Comparison of ENCODE assay signal across 23 cellular contexts in the genomic region with DNA sequence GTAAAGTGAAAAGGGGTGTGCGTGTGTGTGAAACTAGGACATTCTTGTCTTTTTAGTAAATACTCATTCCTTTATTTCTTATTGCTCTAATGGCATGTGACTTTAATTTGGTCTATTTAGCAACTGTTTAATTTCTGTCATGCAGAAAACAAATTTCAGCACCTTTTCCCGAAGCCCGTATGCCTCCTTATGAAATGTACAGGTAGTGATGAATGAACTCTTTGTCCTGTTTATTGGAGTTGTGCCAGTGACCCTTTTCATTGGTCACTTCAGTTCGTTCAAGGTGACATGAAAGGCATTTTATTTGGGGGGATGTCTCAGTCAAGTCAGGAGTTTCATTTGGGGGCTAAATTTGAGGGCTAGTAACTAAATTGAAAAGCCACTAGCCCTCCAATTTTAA. TPM values are rescaled to one million over a fixed set of nuclear protein-coding genes. Genes with fewer than 3 reads are reported as not detected.
DNase-seq lines count a peak whose midpoint lies in the region; ATAC-seq and TF ChIP-seq lines count a peak whose summit lies in the region.
"Had no signal": no experiment of that assay in that cellular context is flagged by ENCODE, and none has a peak within 500 bp of the region (broad histone marks: within the 10 kb centered on the region; RNA-seq: fewer than 3 reads in every experiment).

No MANE protein-coding gene starts in this region.

- H3K36me3 ChIP-seq in body of pancreas (replicated peaks in 1 of 2; ENCODE audit: insufficient read depth in 1 of 2, low read depth in 2 of 2), result no peaks in the 10 kb centered on the region
- H3K36me3 ChIP-seq in thyroid gland, result no peaks in the 10 kb centered on the region
- H3K36me3 ChIP-seq in tibial nerve, result no peaks in the 10 kb centered on the region
- H3K36me3 ChIP-seq: Peyer's patch, SJCRH30 had no signal

- H3K4me3 Mint-ChIP-seq in activated naive CD8-positive, alpha-beta T cell treated with anti-CD3 and anti-CD28 coated beads, Interleukin-2, amount 50 U/mL, for 24 hours, result no peak overlapping the region
- H3K4me3 Mint-ChIP-seq in activated naive CD8-positive, alpha-beta T cell treated with anti-CD3 and anti-CD28 coated beads for 36 hours, result no peak overlapping the region
- no peak overlapping the region for H3K4me3 Mint-ChIP-seq in memory B cell
- H3K4me3 Mint-ChIP-seq: CD4-positive, alpha-beta memory T cell; GM23338; IgD-negative memory B cell had no signal

- H3K36me3 Mint-ChIP-seq in activated naive CD8-positive, alpha-beta T cell treated with anti-CD3 and anti-CD28 coated beads, Interleukin-2, amount 50 U/mL, for 24 hours (ENCODE audit: low read depth), result peaks cover 17% of the 10 kb centered on the region
- H3K36me3 Mint-ChIP-seq in activated naive CD8-positive, alpha-beta T cell treated with anti-CD3 and anti-CD28 coated beads for 36 hours, result peaks cover 13% of the 10 kb centered on the region
- H3K36me3 Mint-ChIP-seq in memory B cell, result peaks cover 15% of the 10 kb centered on the region

- no peaks in the 10 kb centered on the region for H3K27me3 ChIP-seq in body of pancreas
- H3K27me3 ChIP-seq in thyroid gland, result no peaks in the 10 kb centered on the region
- H3K27me3 ChIP-seq in tibial nerve, result no peaks in the 10 kb centered on the region
- H3K27me3 ChIP-seq: BLaER1 treated with 17β-estradiol and CSF1 and Interleukin-3, amounts not matched to agents 10 nM and 100 nM; Peyer's patch; SJCRH30 had no signal

- peaks cover 20% of the 10 kb centered on the region for H3K4me1 ChIP-seq in body of pancreas
- H3K4me1 ChIP-seq in thyroid gland, result peaks cover 50 to 67% of the 10 kb centered on the region in 2 donors
- H3K4me1 ChIP-seq in tibial nerve, result peaks cover 0 to 4% (median 0%) of the 10 kb centered on the region in 4 donors
- H3K4me1 ChIP-seq: Caco-2, Peyer's patch, SJCRH30 had no signal

- no peaks in the 10 kb centered on the region for H3K27me3 Mint-ChIP-seq in activated naive CD8-positive, alpha-beta T cell treated with anti-CD3 and anti-CD28 coated beads, Interleukin-2, amount 50 U/mL, for 24 hours
- H3K27me3 Mint-ChIP-seq in activated naive CD8-positive, alpha-beta T cell treated with anti-CD3 and anti-CD28 coated beads for 36 hours, result no peaks in the 10 kb centered on the region
- no peaks in the 10 kb centered on the region for H3K27me3 Mint-ChIP-seq in memory B cell
- H3K27me3 Mint-ChIP-seq: CD4-positive, alpha-beta memory T cell; IgD-negative memory B cell had no signal

- TF ChIP-seq POLR2A in body of pancreas (IDR thresholded peaks at IDR 0.05) (no peak), thyroid gland (IDR thresholded peaks at IDR 0.05) (no peak), tibial nerve (IDR thresholded peaks at IDR 0.05) (no peak)

- intact Hi-C loops in body of pancreas (cut with DNase I), result no loop called here
- intact Hi-C loops in thyroid gland (cut with DNase I), result no loop called here

- no peaks in the 10 kb centered on the region for H3K9me3 ChIP-seq in body of pancreas
- no peaks in the 10 kb centered on the region for H3K9me3 ChIP-seq in thyroid gland
- H3K9me3 ChIP-seq in tibial nerve, result no peaks in the 10 kb centered on the region
- H3K9me3 ChIP-seq: BLaER1 treated with 17β-estradiol and CSF1 and Interleukin-3, amounts not matched to agents 10 nM and 100 nM; Caco-2; Peyer's patch; SJCRH30 had no signal

- ATAC-seq in activated naive CD8-positive, alpha-beta T cell treated with anti-CD3 and anti-CD28 coated beads, Interleukin-2, amount 50 U/mL, for 24 hours, result no peak
- ATAC-seq in body of pancreas (peak; percentile 58), memory B cell (ENCODE audit: low read depth) (no peak)
- ATAC-seq: GM23338, HCT116 had no signal

- no peaks in the 10 kb centered on the region for H3K9me3 Mint-ChIP-seq in activated naive CD8-positive, alpha-beta T cell treated with anti-CD3 and anti-CD28 coated beads, Interleukin-2, amount 50 U/mL, for 24 hours
- no peaks in the 10 kb centered on the region for H3K9me3 Mint-ChIP-seq in activated naive CD8-positive, alpha-beta T cell treated with anti-CD3 and anti-CD28 coated beads for 36 hours
- H3K9me3 Mint-ChIP-seq in memory B cell, result no peaks in the 10 kb centered on the region
- H3K9me3 Mint-ChIP-seq: CD4-positive, alpha-beta memory T cell; GM23338 had no signal

- no peak overlapping the region for H3K4me3 ChIP-seq in body of pancreas
- no peak overlapping the region for H3K4me3 ChIP-seq in thyroid gland (replicated peaks in 1 of 3)
- no peak overlapping the region for H3K4me3 ChIP-seq in tibial nerve
- H3K4me3 ChIP-seq: BLaER1 treated with 17β-estradiol and CSF1 and Interleukin-3, amounts not matched to agents 10 nM and 100 nM; GM23338; Peyer's patch; SJCRH30 had no signal

- H3K27ac ChIP-seq in body of pancreas (peak overlapping the region in 3 of 4 donors; percentile 22 to 62 (median 44)), thyroid gland (peak overlapping the region; percentile 71 to 85 (median 73)), tibial nerve (no peak overlapping the region)
- H3K27ac ChIP-seq: 22Rv1; BLaER1 treated with 17β-estradiol and CSF1 and Interleukin-3, amounts not matched to agents 10 nM and 100 nM; SJCRH30 had no signal

- no peak for TF ChIP-seq EP300 in tibial nerve (IDR thresholded peaks at IDR 0.05)

- peaks cover 37% of the 10 kb centered on the region for H3K4me1 Mint-ChIP-seq in activated naive CD8-positive, alpha-beta T cell treated with anti-CD3 and anti-CD28 coated beads, Interleukin-2, amount 50 U/mL, for 24 hours
- H3K4me1 Mint-ChIP-seq in activated naive CD8-positive, alpha-beta T cell treated with anti-CD3 and anti-CD28 coated beads for 36 hours, result peaks cover 27% of the 10 kb centered on the region
- H3K4me1 Mint-ChIP-seq in memory B cell, result peaks cover 17% of the 10 kb centered on the region

- no peak for DNase-seq in activated naive CD8-positive, alpha-beta T cell treated with anti-CD3 and anti-CD28 coated beads, Interleukin-2, amount 50 U/mL, for 24 hours
- DNase-seq in activated naive CD8-positive, alpha-beta T cell treated with anti-CD3 and anti-CD28 coated beads for 36 hours, result no peak
- DNase-seq in body of pancreas (peak in 1 of 4 donors; percentile 32), memory B cell (ENCODE audit: low spot score in 2 of 2) (no peak), thyroid gland (no peak), tibial nerve (ENCODE audit: low spot score in 2 of 2) (no peak), cerebellum (ENCODE audit: low spot score) (no peak), HCEC 1CT (no peak)
- DNase-seq: ACHN; Caco-2; CD4-positive, alpha-beta memory T cell; DMS153; Karpas-422; NCI-H187; NCI-H446; NCI-H526; Peyer's patch; SJCRH30 had no signal

- TF ChIP-seq CTCF in body of pancreas (IDR thresholded peaks at IDR 0.05) (no peak), thyroid gland (IDR thresholded peaks at IDR 0.05) (no peak), tibial nerve (IDR thresholded peaks at IDR 0.05) (no peak)

- whole genome bisulfite sequencing in body of pancreas, 2 donors, result 35 to 54% methylated on average over 4 of the region's 4 CpGs
- WGBS in thyroid gland, 2 donors, result 53% methylated on average over 4 of the region's 4 CpGs
- 65 to 75% methylated on average over 4 of the region's 4 CpGs for WGBS in tibial nerve, 2 donors

- peak overlapping the region; percentile 23 for H3K27ac Mint-ChIP-seq in activated naive CD8-positive, alpha-beta T cell treated with anti-CD3 and anti-CD28 coated beads, Interleukin-2, amount 50 U/mL, for 24 hours
- no peak overlapping the region for H3K27ac Mint-ChIP-seq in activated naive CD8-positive, alpha-beta T cell treated with anti-CD3 and anti-CD28 coated beads for 36 hours
- peak overlapping the region; percentile 45 for H3K27ac Mint-ChIP-seq in memory B cell
- H3K27ac Mint-ChIP-seq: CD4-positive, alpha-beta memory T cell; GM23338 had no signal

RNA-seq across cellular contexts. Expression of a gene that starts 55.2 kb away (rescaled TPM):
- 10 to 100 TPM; 58.4 to 59.5 TPM for total RNA-seq in activated naive CD8-positive, alpha-beta T cell treated with anti-CD3 and anti-CD28 coated beads for 36 hours
- total RNA-seq in body of pancreas, result 10 to 100 TPM; 29.3 to 29.8 TPM
- 100 to 1,000 TPM; 210 to 261 (median 232) TPM for total RNA-seq in thyroid gland
- total RNA-seq in tibial nerve, result 10 to 100 TPM; 56.1 to 71.2 (median 61.9) TPM
- total RNA-seq in cerebellum, result 632 TPM

Comparison
In these comparisons a context has a peak if more than half of its experiments do, and no peak if none do; other contexts are left out.
1. H3K27ac ChIP-seq: peak in body of pancreas (3 of 4) and thyroid gland (3 of 3); none in tibial nerve (0 of 4).